Comparison of ENCODE assay signal across 18 cellular contexts in genomic region chr16:282944-283744, GRCh38. TPM values are rescaled to one million over a fixed set of nuclear protein-coding genes. Genes with fewer than 3 reads are reported as not detected.
"Had no signal": no experiment of that assay in that cellular context is flagged by ENCODE, and none has a peak within 500 bp of the region (broad histone marks: within the 10 kb centered on the region; RNA-seq: fewer than 3 reads in every experiment).

PDIA2 (plus strand) TSS chr16:283164; CDS start chr16:283170, 6 bp downstream.

- H3K4me1 Mint-ChIP-seq: WTC11 had no signal

- H3K4me2 ChIP-seq: SK-N-SH had no signal

- H3K27ac Mint-ChIP-seq: activated naive CD4-positive, alpha-beta T cell treated with anti-CD3 and anti-CD28 coated beads, Interleukin-2, amount 10 ng/mL, durations not matched to agents 7 days and 5 days; naive B cell; WTC11 had no signal

- H3K9me3 Mint-ChIP-seq: activated naive CD4-positive, alpha-beta T cell treated with anti-CD3 and anti-CD28 coated beads, Interleukin-2, amount 10 ng/mL, durations not matched to agents 7 days and 5 days; naive B cell; WTC11 had no signal

- H3K9me3 ChIP-seq: adrenal gland, left lung, psoas muscle, SK-N-SH, suprapubic skin, upper lobe of right lung had no signal

- H3K4me3 Mint-ChIP-seq: activated naive CD4-positive, alpha-beta T cell treated with anti-CD3 and anti-CD28 coated beads, Interleukin-2, amount 10 ng/mL, durations not matched to agents 7 days and 5 days; naive B cell; WTC11 had no signal

- H3K27ac ChIP-seq: adrenal gland, brain microvascular endothelial cell, left lung, psoas muscle, suprapubic skin, upper lobe of right lung had no signal

- H3K4me3 ChIP-seq: adrenal gland, left lung, psoas muscle, suprapubic skin, upper lobe of right lung had no signal

- H3K9ac ChIP-seq: SK-N-SH had no signal

- ATAC-seq: esophagus mucosa, left lung, psoas muscle, sciatic nerve, upper lobe of right lung, WTC11 had no signal

- DNase-seq: activated CD4-positive, alpha-beta T cell treated with anti-CD3 and anti-CD28 coated beads for 48 hours; activated CD8-positive, alpha-beta memory T cell treated with anti-CD3 and anti-CD28 coated beads for 24 hours; activated naive CD4-positive, alpha-beta T cell treated with anti-CD3 and anti-CD28 coated beads, Interleukin-2, amount 10 ng/mL, durations not matched to agents 7 days and 5 days; adrenal gland; brain microvascular endothelial cell; dermis blood vessel endothelial cell; left lung; naive B cell; SK-N-SH; stimulated activated CD4-positive, alpha-beta T cell treated with anti-CD3 and anti-CD28 coated beads, Interleukin-12 subunit alpha, Interleukin-12 subunit beta, amount 100 ng/mL, for 4 hours; stimulated activated naive CD4-positive, alpha-beta T cell; upper lobe of right lung had no signal

RNA-seq across cellular contexts. Expression of gene PDIA2, which starts in this region (rescaled TPM):
- total RNA-seq: esophagus mucosa; suprapubic skin; T-helper 1 cell treated with Interleukin-12 subunit alpha and Interleukin-12 subunit beta and Interleukin-4 antibody, amounts not matched to agents 30 ng/mL and 1 ng/mL, for 36 hours had no signal
